21 cellular contexts compared by ENCODE assay signal in the genomic region with DNA sequence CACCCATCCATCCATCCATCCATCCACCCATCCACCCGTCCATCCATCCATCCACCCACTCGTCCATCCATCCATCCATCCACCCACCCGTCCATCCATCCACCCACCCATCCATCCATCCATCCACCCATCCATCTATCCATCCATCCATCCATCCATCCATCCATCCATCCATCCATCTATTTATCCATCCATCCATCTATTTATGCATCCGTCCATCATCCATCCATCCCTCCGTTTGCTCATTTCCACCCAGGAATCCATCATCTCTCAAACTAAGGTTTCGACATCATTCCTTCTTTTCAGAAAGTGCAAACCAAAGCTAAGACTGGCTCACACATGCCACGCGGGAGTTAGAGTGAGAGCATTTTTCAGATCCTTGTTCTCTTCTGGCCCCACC.
"Had no signal": no experiment of that assay in that cellular context is flagged by ENCODE, and none has a peak within 500 bp of the region (broad histone marks: within the 10 kb centered on the region; RNA-seq: fewer than 3 reads in every experiment).

No MANE protein-coding gene starts in this region.

- DNase-seq: hippocampal formation; left ventricle myocardium inferior; midbrain; naive thymus-derived CD4-positive, alpha-beta T cell; nucleus accumbens; psoas muscle; right lobe of liver; stimulated activated CD4-positive, alpha-beta T cell treated with anti-CD3 and anti-CD28 coated beads, Interleukin-1b, Interleukin-23, amount 100 ng/mL, for 48 hours; stimulated activated CD4-positive, alpha-beta T cell treated with anti-CD3 and anti-CD28 coated beads, Interleukin-2, amount 100 ng/mL, for 48 hours; stimulated activated naive B cell treated with anti-CD40 and anti-IgM and Interleukin-4, amounts not matched to agents 10 μg/mL and 1 μg/mL and 100 μg/mL, for 72 hours; stimulated activated naive CD8-positive, alpha-beta T cell treated with anti-CD3 and anti-CD28 coated beads, Interleukin-15, Interleukin-2, amounts not matched to agents 100 U/mL and 50 U/mL, for 24 hours; stomach; thyroid gland; transverse colon; upper lobe of right lung had no signal

- H3K36me3 ChIP-seq: left ventricle myocardium inferior, pancreas, right lobe of liver, stomach, thyroid gland, transverse colon, upper lobe of right lung had no signal

- H3K27me3 ChIP-seq: pancreas, right lobe of liver, testis, thyroid gland, transverse colon, upper lobe of right lung had no signal

- H3K4me3 ChIP-seq: left ventricle myocardium inferior, lung, mucosa of descending colon, pancreas, psoas muscle, right lobe of liver, smooth muscle cell, stomach, testis, thyroid gland, transverse colon, upper lobe of right lung had no signal

- ATAC-seq: mucosa of descending colon; naive thymus-derived CD4-positive, alpha-beta T cell; natural killer cell treated with Interleukin-12 subunit alpha and Interleukin-12 subunit beta and Interleukin-15 and Interleukin-18, amount 100 ng/mL, for 72 hours; psoas muscle; stimulated activated naive B cell treated with anti-CD40 and anti-IgM and Interleukin-4, amounts not matched to agents 10 μg/mL and 1 μg/mL and 100 μg/mL, for 72 hours; stimulated activated naive CD8-positive, alpha-beta T cell treated with anti-CD3 and anti-CD28 coated beads, Interleukin-15, Interleukin-2, amounts not matched to agents 100 U/mL and 50 U/mL, for 24 hours; upper lobe of right lung had no signal

- H3K9me3 ChIP-seq: mucosa of descending colon, pancreas, psoas muscle, right lobe of liver, stomach, testis, thyroid gland, transverse colon, upper lobe of right lung had no signal

- H3K27ac ChIP-seq: psoas muscle, stomach, testis, thyroid gland, transverse colon, upper lobe of right lung had no signal

- H3K4me1 ChIP-seq: psoas muscle, right lobe of liver, stomach, testis, transverse colon had no signal

- H3K4me2 ChIP-seq: smooth muscle cell had no signal
